8 cellular contexts compared by ENCODE assay signal in genomic region chr3:51967384-51968174, GRCh38. TPM values are rescaled to one million over a fixed set of nuclear protein-coding genes. Genes with fewer than 3 reads are reported as not detected.
DNase-seq lines count a peak whose midpoint lies in the region; ATAC-seq and TF ChIP-seq lines count a peak whose summit lies in the region.

Gene PCBP4 (minus strand): TSS chr3:51967454. CDS start chr3:51961240, 6,214 bp downstream.

- peak within 1 kb of the TSS; percentile 21 for H3K9ac ChIP-seq in mammary epithelial cell (ENCODE audit: insufficient read depth, low read length)

- in situ Hi-C loops in mammary epithelial cell (cut with MboI; ENCODE audit: low sequenced_read_pairs in 2 of 2) = no loop called here

- peak within 1 kb of the TSS; percentile 66 for H2AFZ ChIP-seq in mammary epithelial cell (ENCODE audit: low read depth, low read length)

- H3K27ac ChIP-seq in SJSA1 (peak within 1 kb of the TSS; percentile 93), mammary epithelial cell (ENCODE audit: insufficient read depth, low read depth, low read length) (peak within 1 kb of the TSS; percentile 21)

- H3K4me3 ChIP-seq in SJSA1 (peak within 1 kb of the TSS; percentile 92), mammary epithelial cell (replicated peaks in 1 of 3; ENCODE audit: insufficient read depth in 1 of 3, low read depth in 2 of 3, low read length in 3 of 3) (peak within 1 kb of the TSS; percentile 44 to 83 (median 75))

- no peaks in the 10 kb centered on the region for H4K20me1 ChIP-seq in mammary epithelial cell (ENCODE audit: insufficient read depth, low read length)

- ATAC-seq in HG02759 (IDR thresholded peaks at IDR 0.05; ENCODE audit: unreplicated experiment) (peak; percentile 63), sciatic nerve (peak; percentile 63)

- intact Hi-C loops in mammary epithelial cell (cut with micrococcal nuclease) = no loop called here
- intact Hi-C loops in sciatic nerve (cut with DNase I) = no loop called here

- H3K27me3 ChIP-seq in SJSA1 (replicated peaks) (no peaks in the 10 kb centered on the region), mammary epithelial cell (ENCODE audit: insufficient read depth, low read length) (no peaks in the 10 kb centered on the region)

- CTCF ChIA-PET in mammary epithelial cell (lab: Charles Lee; ENCODE audit: low non-redundant PET) = interaction anchor here (0.6 kb wide), 1 partner anchor 26 kb away, joined by 3 read pairs; the partner anchor contains the start of gene RRP9

- DNase-seq in DMS53 (lab: John Stamatoyannopoulos, UW) (peak; percentile 63), DMS53 treated with DMSO at 0.1 percent for 48 hours (lab: John Stamatoyannopoulos, UW; ENCODE audit: unreplicated experiment) (no peak), SJSA1 (ENCODE audit: low read depth in 1 of 2, low spot score in 2 of 2) (peak; percentile 47 to 77), mammary epithelial cell (no peak), iPS-NIHi11 (ENCODE audit: low spot score) (peak; percentile 83), sciatic nerve (ENCODE audit: low spot score) (peak; percentile 85), amniotic stem cell (lab: John Stamatoyannopoulos, UW) (no peak)

- H3K4me2 ChIP-seq in mammary epithelial cell (ENCODE audit: insufficient read depth, low read depth, low read length) = peak within 1 kb of the TSS; percentile 97

- no CpG with 5 or more reads among the region's 91 CpGs for WGBS in mammary epithelial cell (ENCODE audit: low coverage, missing lambda C conversion rate)

- dilution Hi-C loops in mammary epithelial cell (cut with HindIII; ENCODE audit: low sequenced_read_pairs) = loop anchor here (10.0 kb wide), 2 partner anchors 177 to 233 kb away; no protein-coding TSS in a partner anchor

- no peak for TF ChIP-seq CTCF in mammary epithelial cell (conservative IDR thresholded peaks at IDR 0.05 in 1 of 2, IDR thresholded peaks at IDR 0.05 in 1 of 2; ENCODE audit: extremely low read depth in 1 of 2, insufficient read depth in 1 of 2, low read depth in 1 of 2, low read length in 2 of 2)

- peaks cover 54% of the 10 kb centered on the region for H3K4me1 ChIP-seq in SJSA1 (replicated peaks)
- peaks cover 19% of the 10 kb centered on the region for H3K4me1 ChIP-seq in mammary epithelial cell (ENCODE audit: insufficient read depth, low read length)

- H3K79me2 ChIP-seq in mammary epithelial cell (ENCODE audit: insufficient read depth, low read length) = peaks cover 14% of the 10 kb centered on the region

- H3K9me3 ChIP-seq in SJSA1 (replicated peaks) (no peaks in the 10 kb centered on the region), mammary epithelial cell (replicated peaks; ENCODE audit: insufficient read depth, low read length) (no peaks in the 10 kb centered on the region)

- no TSS peak for BruUV-seq in mammary epithelial cell (replicated peaks; lab: Mats Ljungman, UMichigan)

- H3K36me3 ChIP-seq in SJSA1 (peaks cover 25% of the 10 kb centered on the region), mammary epithelial cell (ENCODE audit: insufficient read depth, low read length) (no peaks in the 10 kb centered on the region)

RNA-seq across cellular contexts. Expression of gene PCBP4, which starts in this region (rescaled TPM):
- 75.3 and 138 TPM in 2 replicates for total RNA-seq in SJSA1 (2014; rRNA removed; shearing (Covaris generic))
- total RNA-seq in mammary epithelial cell (10 to 100 TPM; 51.0 to 61.1 TPM), sciatic nerve (145 TPM)
- polyA plus RNA-seq in mammary epithelial cell = 65.6 TPM
- polyA minus RNA-seq in mammary epithelial cell = 52.8 TPM

Comparison
In these comparisons a context has a peak if more than half of its experiments do, and no peak if none do; other contexts are left out.
1. DNase-seq: peak in DMS53 (single experiment), SJSA1 (2 of 2), iPS-NIHi11 (single experiment) and sciatic nerve (single experiment); none in DMS53 treated with DMSO at 0.1 percent for 48 hours (single experiment), mammary epithelial cell (single experiment) and amniotic stem cell (single experiment).